Comparison of ENCODE assay signal across 18 cellular contexts in the genomic region with DNA sequence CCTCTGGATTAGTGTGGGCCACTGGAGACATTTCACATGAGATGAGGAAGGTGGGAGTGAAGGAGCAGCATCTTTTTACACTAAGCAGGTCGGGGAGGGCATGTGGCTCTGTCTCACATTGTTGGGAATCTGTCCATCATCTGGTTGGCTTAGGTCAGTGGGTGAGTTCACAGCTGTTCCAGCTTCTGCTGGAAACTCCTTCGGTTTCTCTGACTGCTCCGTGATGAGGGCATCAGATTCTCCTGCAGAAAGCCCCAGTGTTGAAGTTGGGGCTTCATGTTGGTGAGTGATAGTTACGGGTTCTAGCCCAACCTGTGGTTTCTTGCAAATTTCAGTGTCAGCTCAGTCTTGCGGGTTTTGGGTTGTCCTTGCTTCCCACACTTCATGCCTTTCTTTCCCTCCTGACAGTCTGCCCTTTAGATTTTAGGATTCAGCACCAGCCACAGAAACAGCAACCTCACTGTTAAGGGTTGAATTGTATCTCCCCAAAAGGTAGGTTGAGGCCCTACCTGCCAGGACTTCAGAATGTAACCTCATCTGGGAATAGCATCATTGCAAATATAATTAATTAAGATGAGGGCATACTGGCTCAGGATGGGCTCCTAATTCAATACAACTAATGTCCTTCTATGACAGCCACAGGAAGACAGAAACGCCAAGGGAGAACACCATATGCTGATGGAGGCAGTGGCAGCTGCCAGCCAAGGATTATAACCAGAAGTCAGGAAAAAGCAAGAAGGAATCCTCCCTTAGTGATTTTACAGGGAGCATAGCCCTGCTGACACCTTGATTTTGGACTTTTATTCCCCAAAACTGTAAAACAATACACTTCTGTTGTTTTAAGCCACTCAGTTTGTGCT. TPM values are rescaled to one million over a fixed set of nuclear protein-coding genes. Genes with fewer than 3 reads are reported as not detected.
"Had no signal": no experiment of that assay in that cellular context is flagged by ENCODE, and none has a peak within 500 bp of the region (broad histone marks: within the 10 kb centered on the region; RNA-seq: fewer than 3 reads in every experiment).

No MANE protein-coding gene starts in this region.

- H3K9me3 Mint-ChIP-seq: activated naive CD4-positive, alpha-beta T cell treated with anti-CD3 and anti-CD28 coated beads for 36 hours; T-cell had no signal

- DNase-seq: activated CD4-positive, alpha-beta T cell treated with anti-CD3 and anti-CD28 coated beads for 36 hours; activated naive CD4-positive, alpha-beta T cell treated with anti-CD3 and anti-CD28 coated beads for 36 hours; amniotic stem cell; brain microvascular endothelial cell; esophagus squamous epithelium; foreskin fibroblast; head of caudate nucleus; naive thymus-derived CD8-positive, alpha-beta T cell; nucleus accumbens; right lobe of liver; stimulated activated CD4-positive, alpha-beta T cell treated with anti-CD3 and anti-CD28 coated beads, Interleukin-2, amount 100 ng/mL, for 24 hours; stimulated activated naive CD4-positive, alpha-beta T cell; T-cell; T1000; trophoblast cell had no signal

- H3K27ac ChIP-seq: brain microvascular endothelial cell, esophagus squamous epithelium, right lobe of liver, VCaP had no signal

- H3K36me3 Mint-ChIP-seq: naive thymus-derived CD8-positive, alpha-beta T cell; T-cell had no signal

- H3K27me3 ChIP-seq: brain microvascular endothelial cell, esophagus squamous epithelium, right lobe of liver had no signal

- ATAC-seq: activated CD4-positive, alpha-beta T cell treated with anti-CD3 and anti-CD28 coated beads for 36 hours; naive thymus-derived CD8-positive, alpha-beta T cell; right lobe of liver; T-cell had no signal

- H3K27me3 Mint-ChIP-seq: T-cell had no signal

- H3K27ac Mint-ChIP-seq: activated CD4-positive, alpha-beta T cell treated with anti-CD3 and anti-CD28 coated beads for 36 hours; activated naive CD4-positive, alpha-beta T cell treated with anti-CD3 and anti-CD28 coated beads for 36 hours; naive thymus-derived CD8-positive, alpha-beta T cell; progenitor cell of endocrine pancreas; T-cell had no signal

- H3K4me1 ChIP-seq: esophagus squamous epithelium, right lobe of liver had no signal

- H3K4me3 ChIP-seq: esophagus squamous epithelium, right lobe of liver had no signal

- H3K9me3 ChIP-seq: esophagus squamous epithelium, right lobe of liver had no signal

- H3K4me3 Mint-ChIP-seq: activated CD4-positive, alpha-beta T cell treated with anti-CD3 and anti-CD28 coated beads for 36 hours; activated naive CD4-positive, alpha-beta T cell treated with anti-CD3 and anti-CD28 coated beads for 36 hours; naive thymus-derived CD8-positive, alpha-beta T cell; T-cell had no signal

- H3K36me3 ChIP-seq: brain microvascular endothelial cell, esophagus squamous epithelium, right lobe of liver had no signal

RNA-seq across cellular contexts. Expression of a gene that starts 7.6 kb away (rescaled TPM):
- total RNA-seq: lung microvascular endothelial cell, progenitor cell of endocrine pancreas had no signal
